In genomic region chr14:96811985-96812667, GRCh38 we compare ENCODE assay signal across 13 cellular contexts. TPM values are rescaled to one million over a fixed set of nuclear protein-coding genes. Genes with fewer than 3 reads are reported as not detected.
DNase-seq lines count a peak whose midpoint lies in the region; ATAC-seq, FAIRE-seq and TF ChIP-seq lines count a peak whose summit lies in the region.
"Had no signal": no experiment of that assay in that cellular context is flagged by ENCODE, and none has a peak within 500 bp of the region (broad histone marks: within the 10 kb centered on the region; RNA-seq: fewer than 3 reads in every experiment).

No MANE protein-coding gene starts in this region.

- DNase-seq in GM12878 (ENCODE audit: low read depth, low spot score), result no peak
- DNase-seq in D721Med (ENCODE audit: insufficient read length, low spot score), result no peak
- DNase-seq in activated T-cell treated with anti-CD3 and anti-CD28 coated beads, Interleukin-2, amount 50 U/mL, for 24 hours, result no peak
- DNase-seq: Caco-2; effector memory CD4-positive, alpha-beta T cell; head of caudate nucleus; left ventricle myocardium superior; OCI-M1; stimulated activated CD4-positive, alpha-beta T cell treated with anti-CD3 and anti-CD28 coated beads, Interleukin-15, amount 100 ng/mL, for 24 hours had no signal

- TF ChIP-seq CTCF in GM12878 (IDR thresholded peaks at IDR 0.05 in 2 of 3, conservative IDR thresholded peaks at IDR 0.05 in 1 of 3; ENCODE audit: control insufficient read depth in 2 of 3, extremely low read depth in 1 of 3, insufficient read depth in 1 of 3, low read depth in 3 of 3, low read length in 3 of 3) (no peak), D721Med (IDR thresholded peaks at IDR 0.05; ENCODE audit: insufficient read depth, missing control alignments) (no peak)

- H3K79me2 ChIP-seq in GM12878 (ENCODE audit: control insufficient read depth, insufficient read depth, low read length), result peaks cover 91% of the 10 kb centered on the region

- SMC1A ChIA-PET in GM12878 (lab: Charles Lee; ENCODE audit: uncharacterized antibody, unreplicated experiment), result interaction anchor here (1.4 kb wide), 1 partner anchor 41 kb away, joined by 4 read pairs; no protein-coding TSS in a partner anchor

- H3K4me1 ChIP-seq in GM12878 (ENCODE audit: control insufficient read depth, insufficient read depth, low read length), result no peaks in the 10 kb centered on the region; the same call in 1 of the 2 replicates
- H3K4me1 ChIP-seq: Caco-2 had no signal

- no peak for TF ChIP-seq POLR2A in GM12878 (IDR thresholded peaks at IDR 0.05; ENCODE audit: low read depth, low read length)

- H3K4me2 ChIP-seq in GM12878 (ENCODE audit: control insufficient read depth, insufficient read depth), result no peak overlapping the region; the same call in 1 of the 2 replicates

- FAIRE-seq in GM12878 (lab: Jason Lieb, UNC), result no peak
- no peak for FAIRE-seq in D721Med (lab: Jason Lieb, UNC)

- no peak overlapping the region for H3K9ac ChIP-seq in GM12878 (ENCODE audit: control insufficient read depth, insufficient read depth, low read length)

- no peak overlapping the region for H3K4me3 ChIP-seq in GM12878

- no TSS peak for BruUV-seq in GM12878 (replicated peaks; lab: Mats Ljungman, UMichigan)

- peak; percentile 71 for ATAC-seq in GM18867 (IDR thresholded peaks at IDR 0.05; ENCODE audit: unreplicated experiment)
- ATAC-seq in GM21423 (IDR thresholded peaks at IDR 0.05; ENCODE audit: unreplicated experiment), result peak; percentile 67
- ATAC-seq in HG03097 (IDR thresholded peaks at IDR 0.05; ENCODE audit: low FRiP score, unreplicated experiment), result peak; percentile 74
- peak; percentile 83 for ATAC-seq in GM12878
- no peak for ATAC-seq in GM19023 (IDR thresholded peaks at IDR 0.05; ENCODE audit: unreplicated experiment)
- ATAC-seq: left ventricle myocardium superior had no signal

- no peak overlapping the region; the same call in 1 of the 2 replicates for H3K27ac ChIP-seq in GM12878 (ENCODE audit: control insufficient read depth, insufficient read depth)

- in situ Hi-C loops in GM12878 (cut with MboI), result no loop called here

- H3K27ac Mint-ChIP-seq in activated T-cell treated with anti-CD3 and anti-CD28 coated beads, Interleukin-2, amount 50 U/mL, for 24 hours, result no peak overlapping the region

- RAD21 ChIA-PET in GM12878 (lab: Charles Lee; ENCODE audit: unreplicated experiment), result interaction anchor here (1.4 kb wide), 1 partner anchor 41 kb away, joined by 7 read pairs; no protein-coding TSS in a partner anchor

- POLR2A ChIA-PET in GM12878 (lab: Charles Lee), result no interaction called here

- intact Hi-C loops in GM12878 (cut with micrococcal nuclease; ENCODE audit: unreplicated experiment), result no loop called here

- H3K27me3 ChIP-seq in GM12878 (replicated peaks in 1 of 2; ENCODE audit: control insufficient read depth in 2 of 2, insufficient read depth in 2 of 2, low read length in 1 of 2), result no peaks in the 10 kb centered on the region

- H3K36me3 ChIP-seq in GM12878 (ENCODE audit: control insufficient read depth in 2 of 2, insufficient read depth in 2 of 2, low read length in 1 of 2), result no peaks in the 10 kb centered on the region

- H3K4me1 Mint-ChIP-seq in activated T-cell treated with anti-CD3 and anti-CD28 coated beads, Interleukin-2, amount 50 U/mL, for 24 hours (ENCODE audit: low read depth), result peaks cover 56% of the 10 kb centered on the region

- no peak overlapping the region for H2AFZ ChIP-seq in GM12878 (ENCODE audit: control insufficient read depth, low read depth, low read length)

- H3K4me3 Mint-ChIP-seq in activated T-cell treated with anti-CD3 and anti-CD28 coated beads, Interleukin-2, amount 50 U/mL, for 24 hours, result no peak overlapping the region

- 67% methylated on average over 3 of the region's 3 CpGs for WGBS in GM12878 (ENCODE audit: insufficient coverage, insufficient replicate concordance, low lambda C conversion rate, missing lambda C conversion rate)

- H4K20me1 ChIP-seq in GM12878 (ENCODE audit: control insufficient read depth, insufficient read depth), result no peaks in the 10 kb centered on the region

- H3K9me3 ChIP-seq in GM12878 (replicated peaks; ENCODE audit: control insufficient read depth, insufficient read depth, low read length), result no peaks in the 10 kb centered on the region; the same call in 2 of the 3 replicates
- H3K9me3 ChIP-seq: Caco-2 had no signal

- H3K9me3 Mint-ChIP-seq in activated T-cell treated with anti-CD3 and anti-CD28 coated beads, Interleukin-2, amount 50 U/mL, for 24 hours, result no peaks in the 10 kb centered on the region

- H3K36me3 Mint-ChIP-seq in activated T-cell treated with anti-CD3 and anti-CD28 coated beads, Interleukin-2, amount 50 U/mL, for 24 hours (ENCODE audit: low read depth), result peaks cover 49% of the 10 kb centered on the region

- no peak for TF ChIP-seq RAD21 in GM12878 (IDR thresholded peaks at IDR 0.05; ENCODE audit: insufficient read depth, low read depth, low read length)

- CTCF ChIA-PET in GM12878 (lab: Yijun Ruan, JAX), result interaction anchor here (0.7 to 1.3 kb wide), 3 partner anchors 12 to 41 kb away, joined by 3 read pairs; no protein-coding TSS in a partner anchor

- H3K27me3 Mint-ChIP-seq in activated T-cell treated with anti-CD3 and anti-CD28 coated beads, Interleukin-2, amount 50 U/mL, for 24 hours, result no peaks in the 10 kb centered on the region

- TF ChIP-seq EP300 in GM12878 (IDR thresholded peaks at IDR 0.05; ENCODE audit: borderline replicate concordance in 1 of 2, control insufficient read depth in 1 of 2, low read depth in 2 of 2, low read length in 2 of 2), result no peak

TF ChIP-seq in GM12878, 131 proteins besides CTCF, POLR2A, EP300 and RAD21:
- no peak for TF ChIP-seq ZNF217 (IDR thresholded peaks at IDR 0.05)
- TF ChIP-seq CHD1 (IDR thresholded peaks at IDR 0.05; ENCODE audit: low read depth, low read length), result no peak
- peak; percentile 63 for TF ChIP-seq RUNX3 (IDR thresholded peaks at IDR 0.05; ENCODE audit: low read length)
- no peak for TF ChIP-seq USF1 (IDR thresholded peaks at IDR 0.05; ENCODE audit: borderline replicate concordance, extremely low read length, insufficient read depth, low read depth, low read length)
- TF ChIP-seq ATF2 (IDR thresholded peaks at IDR 0.05; ENCODE audit: low read length), result no peak
- TF ChIP-seq SPI1 (IDR thresholded peaks at IDR 0.05; ENCODE audit: borderline replicate concordance, insufficient read depth, low read depth, low read length), result peak; percentile 52; the same call in 1 of the 2 replicates
- no peak for TF ChIP-seq CREM (IDR thresholded peaks at IDR 0.05; ENCODE audit: low read depth)
- no peak for TF ChIP-seq TCF3 (IDR thresholded peaks at IDR 0.05; ENCODE audit: borderline replicate concordance, insufficient read depth, low read depth, low read length)
- no peak for TF ChIP-seq STAT3 (IDR thresholded peaks at IDR 0.05; ENCODE audit: low read depth, low read length)
- TF ChIP-seq RFX5 (IDR thresholded peaks at IDR 0.05; ENCODE audit: low read depth, low read length), result peak; percentile 77
- no peak for TF ChIP-seq HCFC1 (IDR thresholded peaks at IDR 0.05; ENCODE audit: low read length)

RNA-seq across cellular contexts. Expression of gene VRK1, which starts 14.9 kb away (rescaled TPM):
- total RNA-seq in GM12878 (2013; cell fraction: nucleolus; rRNA removed), result 93.6 and 94.9 TPM in 2 replicates
- total RNA-seq in GM12878 (2014; rRNA removed) (51.8 and 59.9 TPM in 2 replicates), GM12878 (2014; rRNA removed; fragmentation: Illumina TruSeq; extraction: Trizol) (94.1 and 102 TPM in 2 replicates), GM12878 (2021) (58.0 and 63.0 TPM in 2 replicates)
- polyA plus RNA-seq in GM12878 (2011; ENCODE audit: low read depth), result 36.7 TPM
- polyA plus RNA-seq in GM12878 (2011; rRNA removed) (50.9 and 77.0 TPM in 2 replicates), GM12878 (2014; fragmentation: Illumina TruSeq; extraction: Trizol) (75.4 and 96.3 TPM in 2 replicates), GM12878 (2014; fragmentation: Nextera tagmentation; extraction: Ambion mirVana) (100 to 1,000 TPM; 127 to 137 TPM), GM12878 (2014; rRNA removed) (45.4 and 58.3 TPM in 2 replicates), GM12878 (2016; fragmentation: Nextera tagmentation; extraction: Ambion mirVana) (100 to 1,000 TPM; 101 to 115 TPM)
- 14.5 and 17.2 TPM in 2 replicates for polyA plus RNA-seq in GM12878 (2011; cell fraction: cytosol; rRNA removed)
- polyA plus RNA-seq in GM12878 (2011; cell fraction: nucleus; rRNA removed), result 25.5 and 31.0 TPM in 2 replicates
- polyA plus RNA-seq in GM12878 (2012), result 26.3 and 33.3 TPM in 2 replicates
- polyA minus RNA-seq in GM12878 (2011; rRNA and poly(A)+ RNA removed), result 28.2 and 51.3 TPM in 2 replicates
- polyA minus RNA-seq in GM12878 (2011; cell fraction: cytosol; rRNA and poly(A)+ RNA removed), result 20.7 and 21.9 TPM in 2 replicates
- polyA minus RNA-seq in GM12878 (2011; cell fraction: nucleus; rRNA and poly(A)+ RNA removed), result 24.8 and 35.8 TPM in 2 replicates
